2 cellular contexts compared by ENCODE assay signal in the genomic region with DNA sequence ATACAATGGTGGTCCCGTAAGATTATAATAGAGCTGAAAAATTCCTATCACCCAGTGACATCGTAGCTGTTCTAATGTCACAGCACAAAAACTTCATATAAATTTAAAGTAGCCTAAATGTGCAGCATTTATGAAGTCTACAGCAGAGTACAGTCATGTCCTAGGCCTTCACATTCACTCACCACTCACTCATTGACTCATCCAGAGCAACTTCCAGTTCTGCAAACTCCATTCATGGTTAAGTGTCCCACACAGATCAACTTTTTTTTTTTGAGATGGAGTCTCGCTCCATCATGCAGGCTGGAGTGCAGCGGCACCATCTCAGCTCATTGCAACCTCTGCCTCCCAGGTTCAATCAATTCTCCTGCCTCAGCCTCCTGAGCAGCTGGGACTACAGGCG.
TF ChIP-seq lines count a peak whose summit lies in the region.

No MANE protein-coding gene starts in this region.

TF ChIP-seq in SK-N-SH, 30 proteins besides CTCF, POLR2A, EP300 and RAD21 (continued from another document):
- TF ChIP-seq, protein P1, sequence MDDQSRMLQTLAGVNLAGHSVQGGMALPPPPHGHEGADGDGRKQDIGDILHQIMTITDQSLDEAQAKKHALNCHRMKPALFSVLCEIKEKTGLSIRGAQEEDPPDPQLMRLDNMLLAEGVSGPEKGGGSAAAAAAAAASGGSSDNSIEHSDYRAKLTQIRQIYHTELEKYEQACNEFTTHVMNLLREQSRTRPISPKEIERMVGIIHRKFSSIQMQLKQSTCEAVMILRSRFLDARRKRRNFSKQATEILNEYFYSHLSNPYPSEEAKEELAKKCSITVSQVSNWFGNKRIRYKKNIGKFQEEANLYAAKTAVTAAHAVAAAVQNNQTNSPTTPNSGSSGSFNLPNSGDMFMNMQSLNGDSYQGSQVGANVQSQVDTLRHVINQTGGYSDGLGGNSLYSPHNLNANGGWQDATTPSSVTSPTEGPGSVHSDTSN (IDR thresholded peaks at IDR 0.05), result peak; percentile 21; the same call in 1 of the 2 replicates
- TF ChIP-seq MEF2A (IDR thresholded peaks at IDR 0.05; ENCODE audit: borderline replicate concordance, low read depth) (no peak), SMC3 (IDR thresholded peaks at IDR 0.05; ENCODE audit: low read depth, low read length) (no peak), FOXM1 (IDR thresholded peaks at IDR 0.05; ENCODE audit: low read depth) (no peak), JUND (IDR thresholded peaks at IDR 0.05) (no peak), EZH2phosphoT487 (IDR thresholded peaks at IDR 0.05; ENCODE audit: borderline replicate concordance, low read depth) (no peak)
- TF ChIP-seq, protein P2, sequence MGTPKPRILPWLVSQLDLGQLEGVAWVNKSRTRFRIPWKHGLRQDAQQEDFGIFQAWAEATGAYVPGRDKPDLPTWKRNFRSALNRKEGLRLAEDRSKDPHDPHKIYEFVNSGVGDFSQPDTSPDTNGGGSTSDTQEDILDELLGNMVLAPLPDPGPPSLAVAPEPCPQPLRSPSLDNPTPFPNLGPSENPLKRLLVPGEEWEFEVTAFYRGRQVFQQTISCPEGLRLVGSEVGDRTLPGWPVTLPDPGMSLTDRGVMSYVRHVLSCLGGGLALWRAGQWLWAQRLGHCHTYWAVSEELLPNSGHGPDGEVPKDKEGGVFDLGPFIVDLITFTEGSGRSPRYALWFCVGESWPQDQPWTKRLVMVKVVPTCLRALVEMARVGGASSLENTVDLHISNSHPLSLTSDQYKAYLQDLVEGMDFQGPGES (IDR thresholded peaks at IDR 0.05; ENCODE audit: low read depth, low read length), result no peak
- TF ChIP-seq, protein P3, sequence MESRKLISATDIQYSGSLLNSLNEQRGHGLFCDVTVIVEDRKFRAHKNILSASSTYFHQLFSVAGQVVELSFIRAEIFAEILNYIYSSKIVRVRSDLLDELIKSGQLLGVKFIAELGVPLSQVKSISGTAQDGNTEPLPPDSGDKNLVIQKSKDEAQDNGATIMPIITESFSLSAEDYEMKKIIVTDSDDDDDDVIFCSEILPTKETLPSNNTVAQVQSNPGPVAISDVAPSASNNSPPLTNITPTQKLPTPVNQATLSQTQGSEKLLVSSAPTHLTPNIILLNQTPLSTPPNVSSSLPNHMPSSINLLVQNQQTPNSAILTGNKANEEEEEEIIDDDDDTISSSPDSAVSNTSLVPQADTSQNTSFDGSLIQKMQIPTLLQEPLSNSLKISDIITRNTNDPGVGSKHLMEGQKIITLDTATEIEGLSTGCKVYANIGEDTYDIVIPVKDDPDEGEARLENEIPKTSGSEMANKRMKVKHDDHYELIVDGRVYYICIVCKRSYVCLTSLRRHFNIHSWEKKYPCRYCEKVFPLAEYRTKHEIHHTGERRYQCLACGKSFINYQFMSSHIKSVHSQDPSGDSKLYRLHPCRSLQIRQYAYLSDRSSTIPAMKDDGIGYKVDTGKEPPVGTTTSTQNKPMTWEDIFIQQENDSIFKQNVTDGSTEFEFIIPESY (IDR thresholded peaks at IDR 0.05; ENCODE audit: borderline replicate concordance, low read depth), result no peak

TF ChIP-seq in SK-N-SH treated with all-trans-retinoic acid at 6 μM for 48 hours, 23 proteins besides CTCF, POLR2A, EP300 and RAD21 (continued from another document):
- TF ChIP-seq, protein P4, sequence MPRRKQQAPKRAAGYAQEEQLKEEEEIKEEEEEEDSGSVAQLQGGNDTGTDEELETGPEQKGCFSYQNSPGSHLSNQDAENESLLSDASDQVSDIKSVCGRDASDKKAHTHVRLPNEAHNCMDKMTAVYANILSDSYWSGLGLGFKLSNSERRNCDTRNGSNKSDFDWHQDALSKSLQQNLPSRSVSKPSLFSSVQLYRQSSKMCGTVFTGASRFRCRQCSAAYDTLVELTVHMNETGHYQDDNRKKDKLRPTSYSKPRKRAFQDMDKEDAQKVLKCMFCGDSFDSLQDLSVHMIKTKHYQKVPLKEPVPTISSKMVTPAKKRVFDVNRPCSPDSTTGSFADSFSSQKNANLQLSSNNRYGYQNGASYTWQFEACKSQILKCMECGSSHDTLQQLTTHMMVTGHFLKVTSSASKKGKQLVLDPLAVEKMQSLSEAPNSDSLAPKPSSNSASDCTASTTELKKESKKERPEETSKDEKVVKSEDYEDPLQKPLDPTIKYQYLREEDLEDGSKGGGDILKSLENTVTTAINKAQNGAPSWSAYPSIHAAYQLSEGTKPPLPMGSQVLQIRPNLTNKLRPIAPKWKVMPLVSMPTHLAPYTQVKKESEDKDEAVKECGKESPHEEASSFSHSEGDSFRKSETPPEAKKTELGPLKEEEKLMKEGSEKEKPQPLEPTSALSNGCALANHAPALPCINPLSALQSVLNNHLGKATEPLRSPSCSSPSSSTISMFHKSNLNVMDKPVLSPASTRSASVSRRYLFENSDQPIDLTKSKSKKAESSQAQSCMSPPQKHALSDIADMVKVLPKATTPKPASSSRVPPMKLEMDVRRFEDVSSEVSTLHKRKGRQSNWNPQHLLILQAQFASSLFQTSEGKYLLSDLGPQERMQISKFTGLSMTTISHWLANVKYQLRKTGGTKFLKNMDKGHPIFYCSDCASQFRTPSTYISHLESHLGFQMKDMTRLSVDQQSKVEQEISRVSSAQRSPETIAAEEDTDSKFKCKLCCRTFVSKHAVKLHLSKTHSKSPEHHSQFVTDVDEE (CRISPR knock-in tag; IDR thresholded peaks at IDR 0.05), result no peak
- TF ChIP-seq ARNTL (CRISPR knock-in tag; IDR thresholded peaks at IDR 0.05; ENCODE audit: borderline replicate concordance, low read depth), result no peak
TF ChIP-seq in SK-N-SH treated with all-trans-retinoic acid at 6 μM for 48 hours: peak in this region for 0.
